ENCODE assay signal across 2 cellular contexts in genomic region chr1:155009742-155010141, GRCh38.
TF ChIP-seq lines count a peak whose summit lies in the region.

No MANE protein-coding gene starts in this region.

TF ChIP-seq in liver, 16 proteins besides CTCF, POLR2A, EP300 and RAD21:
- no peak for TF ChIP-seq NR2F2 (IDR thresholded peaks at IDR 0.05)
- no peak for TF ChIP-seq SP1 (IDR thresholded peaks at IDR 0.05)
- TF ChIP-seq JUND (IDR thresholded peaks at IDR 0.05) = no peak
- TF ChIP-seq TAF1 (conservative IDR thresholded peaks at IDR 0.05) = no peak
- TF ChIP-seq FOXA2 (IDR thresholded peaks at IDR 0.05) = no peak
- TF ChIP-seq ZBTB33 (IDR thresholded peaks at IDR 0.05) = no peak
- no peak for TF ChIP-seq HNF4G (IDR thresholded peaks at IDR 0.05)
- TF ChIP-seq EGR1 (IDR thresholded peaks at IDR 0.05; ENCODE audit: low read depth in 2 of 2) = no peak
- TF ChIP-seq RXRA (IDR thresholded peaks at IDR 0.05) = no peak
- no peak for TF ChIP-seq FOXA1 (IDR thresholded peaks at IDR 0.05)
- no peak for TF ChIP-seq YY1 (IDR thresholded peaks at IDR 0.05)
- no peak for TF ChIP-seq HNF4A (conservative IDR thresholded peaks at IDR 0.05)
- TF ChIP-seq ATF3 (IDR thresholded peaks at IDR 0.05) = no peak

TF ChIP-seq in HepG2, 621 proteins besides CTCF, POLR2A, EP300 and RAD21:
- no peak for TF ChIP-seq ZBTB38 (CRISPR knock-in tag; IDR thresholded peaks at IDR 0.05)
- TF ChIP-seq PAWR (CRISPR knock-in tag; IDR thresholded peaks at IDR 0.05; ENCODE audit: borderline replicate concordance) = no peak
- no peak for TF ChIP-seq ZNF549 (CRISPR knock-in tag; IDR thresholded peaks at IDR 0.05)
- TF ChIP-seq SIX1 (CRISPR knock-in tag; IDR thresholded peaks at IDR 0.05; ENCODE audit: borderline replicate concordance) = no peak
- TF ChIP-seq ATRX (CRISPR knock-in tag; IDR thresholded peaks at IDR 0.05; ENCODE audit: borderline replicate concordance) = no peak
- no peak for TF ChIP-seq DBP (CRISPR knock-in tag; IDR thresholded peaks at IDR 0.05; ENCODE audit: not compliant biosample characterization)
- no peak for TF ChIP-seq PCBP1 (IDR thresholded peaks at IDR 0.05; ENCODE audit: borderline replicate concordance, low read depth, low read length)
- TF ChIP-seq POLR2AphosphoS5 (IDR thresholded peaks at IDR 0.05; ENCODE audit: low read depth, low read length) = no peak
- TF ChIP-seq ZNF777 (CRISPR knock-in tag; IDR thresholded peaks at IDR 0.05) = no peak
- TF ChIP-seq TFDP2 (CRISPR knock-in tag; IDR thresholded peaks at IDR 0.05) = no peak
